Comparison of ENCODE assay signal across 8 cellular contexts in the genomic region with DNA sequence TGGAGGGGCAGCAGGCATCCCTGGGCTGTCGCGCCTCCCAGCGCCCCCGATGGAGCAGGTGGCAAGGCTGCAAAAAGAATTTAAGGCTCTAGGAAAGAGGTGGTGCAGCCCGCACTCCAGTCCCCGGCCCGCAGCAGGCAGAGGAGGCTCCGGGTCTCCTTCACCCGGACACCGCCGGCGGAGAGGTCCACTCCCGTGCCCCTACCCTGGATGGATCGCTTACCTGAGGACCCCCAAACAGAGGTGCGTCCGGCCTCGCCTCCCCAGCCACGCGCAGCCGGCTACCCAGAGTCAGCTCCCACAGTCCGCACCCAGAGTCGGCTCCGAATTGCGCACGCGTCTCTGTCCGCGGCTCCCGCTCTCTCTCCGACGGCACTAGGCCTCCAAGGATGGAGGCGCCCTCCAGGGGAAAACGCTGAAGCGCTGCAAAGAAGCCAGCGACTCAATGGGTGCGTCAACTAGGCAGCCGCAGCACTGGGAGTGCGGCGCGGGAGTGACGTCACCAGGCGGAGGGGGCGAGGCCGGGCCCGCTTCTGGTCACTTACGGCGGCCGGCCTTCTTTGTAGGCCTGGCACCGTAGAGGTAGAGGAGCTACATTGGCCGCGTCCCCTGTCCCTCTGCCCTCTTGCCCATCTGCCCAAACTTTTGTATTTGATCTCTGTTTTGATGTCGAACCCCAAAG. TPM values are rescaled to one million over a fixed set of nuclear protein-coding genes. Genes with fewer than 3 reads are reported as not detected.
DNase-seq lines count a peak whose midpoint lies in the region; ATAC-seq and TF ChIP-seq lines count a peak whose summit lies in the region.

A gene with protein sequence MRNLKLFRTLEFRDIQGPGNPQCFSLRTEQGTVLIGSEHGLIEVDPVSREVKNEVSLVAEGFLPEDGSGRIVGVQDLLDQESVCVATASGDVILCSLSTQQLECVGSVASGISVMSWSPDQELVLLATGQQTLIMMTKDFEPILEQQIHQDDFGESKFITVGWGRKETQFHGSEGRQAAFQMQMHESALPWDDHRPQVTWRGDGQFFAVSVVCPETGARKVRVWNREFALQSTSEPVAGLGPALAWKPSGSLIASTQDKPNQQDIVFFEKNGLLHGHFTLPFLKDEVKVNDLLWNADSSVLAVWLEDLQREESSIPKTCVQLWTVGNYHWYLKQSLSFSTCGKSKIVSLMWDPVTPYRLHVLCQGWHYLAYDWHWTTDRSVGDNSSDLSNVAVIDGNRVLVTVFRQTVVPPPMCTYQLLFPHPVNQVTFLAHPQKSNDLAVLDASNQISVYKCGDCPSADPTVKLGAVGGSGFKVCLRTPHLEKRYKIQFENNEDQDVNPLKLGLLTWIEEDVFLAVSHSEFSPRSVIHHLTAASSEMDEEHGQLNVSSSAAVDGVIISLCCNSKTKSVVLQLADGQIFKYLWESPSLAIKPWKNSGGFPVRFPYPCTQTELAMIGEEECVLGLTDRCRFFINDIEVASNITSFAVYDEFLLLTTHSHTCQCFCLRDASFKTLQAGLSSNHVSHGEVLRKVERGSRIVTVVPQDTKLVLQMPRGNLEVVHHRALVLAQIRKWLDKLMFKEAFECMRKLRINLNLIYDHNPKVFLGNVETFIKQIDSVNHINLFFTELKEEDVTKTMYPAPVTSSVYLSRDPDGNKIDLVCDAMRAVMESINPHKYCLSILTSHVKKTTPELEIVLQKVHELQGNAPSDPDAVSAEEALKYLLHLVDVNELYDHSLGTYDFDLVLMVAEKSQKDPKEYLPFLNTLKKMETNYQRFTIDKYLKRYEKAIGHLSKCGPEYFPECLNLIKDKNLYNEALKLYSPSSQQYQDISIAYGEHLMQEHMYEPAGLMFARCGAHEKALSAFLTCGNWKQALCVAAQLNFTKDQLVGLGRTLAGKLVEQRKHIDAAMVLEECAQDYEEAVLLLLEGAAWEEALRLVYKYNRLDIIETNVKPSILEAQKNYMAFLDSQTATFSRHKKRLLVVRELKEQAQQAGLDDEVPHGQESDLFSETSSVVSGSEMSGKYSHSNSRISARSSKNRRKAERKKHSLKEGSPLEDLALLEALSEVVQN (N-terminal part only) (minus strand): TSS at position 484 of the 682 bp plus-strand sequence. CDS start 2,978 bp downstream, outside the sequence.

- no peaks in the 10 kb centered on the region for H3K27me3 ChIP-seq in kidney epithelial cell (ENCODE audit: control insufficient read depth, insufficient read depth, low read length)

- peak within 1 kb of the TSS; percentile 100 for H3K4me3 ChIP-seq in kidney epithelial cell (ENCODE audit: low read depth, low read length)

- no peaks in the 10 kb centered on the region for H3K36me3 ChIP-seq in kidney epithelial cell (ENCODE audit: control insufficient read depth, insufficient read depth, low read length)

- DNase-seq in AG20443 (ENCODE audit: low spot score) (peak; percentile 97), NCI-H446 (lab: John Stamatoyannopoulos, UW) (peak; percentile 43 to 84), cerebellar cortex (ENCODE audit: low spot score) (peak; percentile 93), kidney epithelial cell (ENCODE audit: low read depth) (peak; percentile 83)
- DNase-seq in stimulated activated CD4-positive, alpha-beta T cell treated with anti-CD3 and anti-CD28 coated beads, Interleukin-15, amount 100 ng/mL, for 48 hours (ENCODE audit: low read depth in 2 of 2), result peak; percentile 87 to 88

- TF ChIP-seq CTCF in kidney epithelial cell (IDR thresholded peaks at IDR 0.05; ENCODE audit: insufficient read depth, low read length, poor library complexity, severe bottlenecking), result peak; percentile 40

- ATAC-seq in GM19035 (IDR thresholded peaks at IDR 0.05; ENCODE audit: unreplicated experiment) (peak; percentile 85), HG03354 (IDR thresholded peaks at IDR 0.05; ENCODE audit: poor library complexity, severe bottlenecking, unreplicated experiment) (peak; percentile 89)
- peak; percentile 86 for ATAC-seq in activated CD4-positive, CD25-positive, alpha-beta regulatory T cell treated with anti-CD3 and anti-CD28 coated beads, Interleukin-2, amount 50 U/mL, for 24 hours

RNA-seq across cellular contexts. Expression of the gene that starts here (rescaled TPM):
- total RNA-seq in kidney epithelial cell, result 24.7 and 28.1 TPM in 2 replicates

Comparison
In these comparisons a context has a peak if more than half of its experiments do, and no peak if none do; other contexts are left out.
1. Peak in every context shown above with its lines: DNase-seq, ATAC-seq and H3K4me3 ChIP-seq.